ENCODE assay signal across 8 cellular contexts in genomic region chr4:8158710-8159521, GRCh38. TPM values are rescaled to one million over a fixed set of nuclear protein-coding genes. Genes with fewer than 3 reads are reported as not detected.
DNase-seq lines count a peak whose midpoint lies in the region; ATAC-seq and TF ChIP-seq lines count a peak whose summit lies in the region.

ABLIM2 (minus strand) TSS chr4:8158813; CDS start chr4:8158689, 124 bp downstream.

- peaks cover 3% of the 10 kb centered on the region for H3K36me3 Mint-ChIP-seq in activated B cell treated with CpG ODN at 0.5 μM for 24 hours (ENCODE audit: low read depth)

- H3K9me3 Mint-ChIP-seq in activated B cell treated with CpG ODN at 0.5 μM for 24 hours, result no peaks in the 10 kb centered on the region

- H3K27me3 ChIP-seq in spleen (replicated peaks in 1 of 7), result peaks cover 0 to 22% (median 12%) of the 10 kb centered on the region in 7 donors

- CTCF ChIA-PET in activated B cell treated with CpG ODN at 0.5 μM for 24 hours (lab: Charles Lee), result interaction anchor here (0.7 to 1.4 kb wide), 2 partner anchors 14 to 18 kb away, joined by 3 to 6 read pairs; no protein-coding TSS in a partner anchor

- peak; percentile 82 for TF ChIP-seq POLR2A in GM18951 (IDR thresholded peaks at IDR 0.05; ENCODE audit: extremely low read depth, insufficient read depth, insufficient read length)
- TF ChIP-seq POLR2A in spleen (IDR thresholded peaks at IDR 0.05), result peak in 2 of 3 donors; percentile 56 to 88

- no peaks in the 10 kb centered on the region for H3K9me3 ChIP-seq in spleen

- TF ChIP-seq CTCF in activated B cell treated with CpG ODN at 0.5 μM for 24 hours (IDR thresholded peaks at IDR 0.05), result no peak
- peak in 1 of 11 experiments; percentile 12 for TF ChIP-seq CTCF in spleen (IDR thresholded peaks at IDR 0.05 in 8 of 11, conservative IDR thresholded peaks at IDR 0.05 in 3 of 11)

- ATAC-seq in HG03175 (IDR thresholded peaks at IDR 0.05; ENCODE audit: unreplicated experiment) (peak; percentile 96), activated B cell treated with CpG ODN at 0.5 μM for 24 hours (ENCODE audit: low read depth) (peak; percentile 95)

- H3K27me3 Mint-ChIP-seq in activated B cell treated with CpG ODN at 0.5 μM for 24 hours, result peaks cover 8% of the 10 kb centered on the region

- H3K4me3 Mint-ChIP-seq in activated B cell treated with CpG ODN at 0.5 μM for 24 hours, result peak within 1 kb of the TSS; percentile 93

- intact Hi-C loops in activated B cell treated with CpG ODN at 0.5 μM for 24 hours (cut with micrococcal nuclease), result loop anchor here (1.0 to 2.0 kb wide), 6 partner anchors 13 to 281 kb away; partner anchors contain the start of genes ACOX3 and TRMT44
- intact Hi-C loops in spleen (cut with DNase I; ENCODE audit: low total_unique reads), result loop anchor here (2.0 kb wide), 1 partner anchor 32 kb away; no protein-coding TSS in a partner anchor

- H3K4me1 Mint-ChIP-seq in activated B cell treated with CpG ODN at 0.5 μM for 24 hours, result peaks cover 51% of the 10 kb centered on the region

- DNase-seq in AG08395 (ENCODE audit: low spot score) (peak; percentile 100), NCI-H2227 treated with DMSO at 0.1 percent for 48 hours (lab: John Stamatoyannopoulos, UW) (peak; percentile 86), activated B cell treated with CpG ODN at 0.5 μM for 24 hours (peak; percentile 100), iris pigment epithelial cell (ENCODE audit: low read depth) (peak; percentile 97), spleen (peak; percentile 99)
- DNase-seq in central memory CD4-positive, alpha-beta T cell, result peak; percentile 99

- H3K36me3 ChIP-seq in spleen, result no peaks in the 10 kb centered on the region

- H3K27ac Mint-ChIP-seq in activated B cell treated with CpG ODN at 0.5 μM for 24 hours, result peak within 1 kb of the TSS; percentile 83

- peak within 1 kb of the TSS; percentile 78 to 99 (median 94) for H3K4me3 ChIP-seq in spleen

- in situ Hi-C loops in GM18951 (cut with MboI; ENCODE audit: low sequenced_read_pairs, unreplicated experiment), result no loop called here

- H3K27ac ChIP-seq in spleen, result peak within 1 kb of the TSS; percentile 27 to 85 (median 79)

- WGBS in spleen, 5 donors, result 0 to 2% (median 1%) methylated on average over 11 to 94 of the region's 94 CpGs

- H3K4me1 ChIP-seq in spleen, result peaks cover 6 to 74% (median 36%) of the 10 kb centered on the region in 6 donors

- POLR2A ChIA-PET in activated B cell treated with CpG ODN at 0.5 μM for 24 hours (lab: Charles Lee), result interaction anchor here (0.7 to 2.3 kb wide), 6 partner anchors 14 to 70 kb away, joined by 3 to 21 read pairs (median 7); partner anchors contain the start of gene SH3TC1

RNA-seq across cellular contexts. Expression of gene ABLIM2, which starts in this region (rescaled TPM):
- 5.2 and 7.0 TPM in 2 replicates for total RNA-seq in activated B cell treated with CpG ODN at 0.5 μM for 24 hours
- 100 to 1,000 TPM in 4 of 7 donors, 10 to 100 TPM in 3; 41.8 to 127 (median 100) TPM for total RNA-seq in spleen
- 10 to 100 TPM; 11.8 to 49.8 (median 26.6) TPM for polyA plus RNA-seq in spleen

Comparison
In these comparisons a context has a peak if more than half of its experiments do, and no peak if none do; other contexts are left out.
1. Peak in every context shown above with its lines: DNase-seq, ATAC-seq, H3K4me3 ChIP-seq and H3K27ac ChIP-seq.